ENCODE assay signal across 9 cellular contexts in genomic region chr2:218710334-218710686, GRCh38. TPM values are rescaled to one million over a fixed set of nuclear protein-coding genes. Genes with fewer than 3 reads are reported as not detected.
DNase-seq lines count a peak whose midpoint lies in the region; ATAC-seq, FAIRE-seq and TF ChIP-seq lines count a peak whose summit lies in the region.
"Had no signal": no experiment of that assay in that cellular context is flagged by ENCODE, and none has a peak within 500 bp of the region (broad histone marks: within the 10 kb centered on the region; RNA-seq: fewer than 3 reads in every experiment).

No MANE protein-coding gene starts in this region.

- peaks cover 38% of the 10 kb centered on the region for H3K79me2 ChIP-seq in SK-N-SH (ENCODE audit: insufficient read depth)

- no peak overlapping the region for H3K9ac ChIP-seq in SK-N-SH
- peak overlapping the region; percentile 89 for H3K9ac ChIP-seq in adipocyte (ENCODE audit: low read length)
- H3K9ac ChIP-seq in kidney (ENCODE audit: low read length in 2 of 2): no peak overlapping the region
- H3K9ac ChIP-seq in subcutaneous abdominal adipose tissue (ENCODE audit: low read length in 5 of 5): peak overlapping the region in 1 of 5 donors; percentile 53

- H4K20me1 ChIP-seq in SK-N-SH (ENCODE audit: insufficient read depth): peaks cover 3% of the 10 kb centered on the region; the same call in 1 of the 2 replicates

- no peak for FAIRE-seq in kidney (lab: Jason Lieb, UNC)
- FAIRE-seq: A204.1 had no signal

- ATAC-seq in SK-N-SH treated with all-trans-retinoic acid at 6 μM for 48 hours (no peak), GM21723 (IDR thresholded peaks at IDR 0.05; ENCODE audit: unreplicated experiment) (no peak)

- H3K4me1 ChIP-seq in SK-N-SH (ENCODE audit: control insufficient read depth in 1 of 2, insufficient read depth in 2 of 2, low read depth in 1 of 2, low read length in 1 of 2) (peaks cover 0 to 11% of the 10 kb centered on the region in 2 experiments; a peak in 1 of 4 replicates), adipocyte (ENCODE audit: control insufficient read depth, insufficient read depth, low read length) (peaks cover 14% of the 10 kb centered on the region), kidney (ENCODE audit: control insufficient read depth in 1 of 2, insufficient read depth in 1 of 2, low read depth in 1 of 2, low read length in 2 of 2) (peaks cover 6% of the 10 kb centered on the region in 2 donors), subcutaneous abdominal adipose tissue (ENCODE audit: control insufficient read depth in 5 of 5, insufficient read depth in 5 of 5, low read length in 5 of 5) (peaks cover 0 to 18% (median 15%) of the 10 kb centered on the region in 5 donors)

- H3K36me3 ChIP-seq in SK-N-SH (replicated peaks in 1 of 2; ENCODE audit: control insufficient read depth in 1 of 2, insufficient read depth in 2 of 2, low read length in 1 of 2) (peaks cover 0 to 7% of the 10 kb centered on the region in 2 experiments), adipocyte (ENCODE audit: control insufficient read depth, insufficient read depth, low read length, severe bottlenecking) (no peaks in the 10 kb centered on the region), kidney (ENCODE audit: control insufficient read depth in 1 of 2, insufficient read depth in 2 of 2, low read length in 2 of 2) (no peaks in the 10 kb centered on the region), subcutaneous abdominal adipose tissue (ENCODE audit: control insufficient read depth in 5 of 5, insufficient read depth in 5 of 5, low read length in 5 of 5) (no peaks in the 10 kb centered on the region)

- H3K9me2 ChIP-seq in SK-N-SH: no peaks in the 10 kb centered on the region

- no peaks in the 10 kb centered on the region for H3K9me3 ChIP-seq in SK-N-SH
- no peaks in the 10 kb centered on the region for H3K9me3 ChIP-seq in adipocyte (ENCODE audit: control insufficient read depth, low read length)
- H3K9me3 ChIP-seq in kidney (ENCODE audit: control insufficient read depth in 1 of 2, low read length in 2 of 2): no peaks in the 10 kb centered on the region
- H3K9me3 ChIP-seq in subcutaneous abdominal adipose tissue (ENCODE audit: control insufficient read depth in 5 of 5, low read length in 5 of 5): no peaks in the 10 kb centered on the region

- CTCF ChIA-PET in SK-N-SH (lab: Yijun Ruan, JAX): interaction anchor here (0.6 to 2.6 kb wide), 27 partner anchors 8 to 429 kb away, joined by 3 to 31 read pairs (median 4); partner anchors contain the start of genes BCS1L, RNF25, STK36 and ZNF142

- peaks cover 5% of the 10 kb centered on the region for H3F3A ChIP-seq in SK-N-SH (replicated peaks; ENCODE audit: insufficient read depth)

- DNase-seq in SK-N-SH (no peak), adipocyte (ENCODE audit: low read depth) (no peak), kidney (no peak), cortex of kidney (lab: John Stamatoyannopoulos, UW) (no peak), NCI-H2171 (lab: John Stamatoyannopoulos, UW) (no peak)

- H3K4me2 ChIP-seq in SK-N-SH: peak overlapping the region; percentile 56

- TF ChIP-seq CTCF in SK-N-SH (IDR thresholded peaks at IDR 0.05): no peak
- TF ChIP-seq CTCF in kidney (IDR thresholded peaks at IDR 0.05; ENCODE audit: borderline replicate concordance, extremely low read depth, insufficient read depth): no peak

- no peak for TF ChIP-seq RAD21 in SK-N-SH (IDR thresholded peaks at IDR 0.05; ENCODE audit: low read length)

- intact Hi-C loops in kidney (cut with DNase I): no loop called here

- 69% methylated on average over 14 of the region's 14 CpGs for WGBS in SK-N-SH (ENCODE audit: low lambda C conversion rate)

- H3K27ac ChIP-seq in SK-N-SH (ENCODE audit: low read depth in 2 of 2, low read length in 1 of 2) (no peak overlapping the region), kidney (ENCODE audit: low read depth in 2 of 2, low read length in 2 of 2) (no peak overlapping the region), subcutaneous abdominal adipose tissue (ENCODE audit: low read depth, low read length) (no peak overlapping the region)

- H3K4me3 ChIP-seq in SK-N-SH (ENCODE audit: low read depth in 2 of 2, low read length in 1 of 2) (peak overlapping the region; percentile 74 to 81; a peak in 3 of 4 replicates), adipocyte (ENCODE audit: low read length) (peak overlapping the region; percentile 82), kidney (ENCODE audit: low read length in 2 of 2) (peak overlapping the region; percentile 53 to 72), subcutaneous abdominal adipose tissue (ENCODE audit: low read depth in 1 of 5, low read length in 5 of 5) (peak overlapping the region; percentile 64 to 90 (median 80))

- H2AFZ ChIP-seq in SK-N-SH (ENCODE audit: low read depth): peak overlapping the region; percentile 95

- no peak for TF ChIP-seq EP300 in SK-N-SH (IDR thresholded peaks at IDR 0.05; ENCODE audit: borderline replicate concordance in 1 of 2, low read depth in 1 of 2, low read length in 1 of 2)

- H3K27me3 ChIP-seq in SK-N-SH (ENCODE audit: insufficient read depth) (no peaks in the 10 kb centered on the region), adipocyte (replicated peaks; ENCODE audit: control insufficient read depth, insufficient read depth, low read length) (no peaks in the 10 kb centered on the region), subcutaneous abdominal adipose tissue (ENCODE audit: control insufficient read depth in 5 of 5, insufficient read depth in 4 of 5, low read length in 5 of 5) (no peaks in the 10 kb centered on the region)

- POLR2A ChIA-PET in SK-N-SH (lab: Yijun Ruan, JAX): interaction anchor here (0.7 to 1.0 kb wide), 2 partner anchors 36 to 102 kb away, joined by 3 to 4 read pairs; no protein-coding TSS in a partner anchor

TF ChIP-seq in SK-N-SH, 30 proteins besides CTCF, POLR2A, EP300 and RAD21 (continues in another document):
- no peak for TF ChIP-seq RCOR1 (IDR thresholded peaks at IDR 0.05; ENCODE audit: low read length)
- TF ChIP-seq USF2 (IDR thresholded peaks at IDR 0.05; ENCODE audit: borderline replicate concordance, low read depth, low read length): no peak
- no peak for TF ChIP-seq MAX (IDR thresholded peaks at IDR 0.05; ENCODE audit: low read depth)

TF ChIP-seq in SK-N-SH treated with all-trans-retinoic acid at 6 μM for 48 hours, 23 proteins besides CTCF, POLR2A, EP300 and RAD21 (continues in another document):
- TF ChIP-seq ZNF70 (CRISPR knock-in tag; IDR thresholded peaks at IDR 0.05) (no peak), CSRNP3 (CRISPR knock-in tag; IDR thresholded peaks at IDR 0.05) (no peak), ZFP30 (CRISPR knock-in tag; IDR thresholded peaks at IDR 0.05) (no peak), TOX (CRISPR knock-in tag; IDR thresholded peaks at IDR 0.05; ENCODE audit: borderline replicate concordance) (no peak), ZNF8 (CRISPR knock-in tag; IDR thresholded peaks at IDR 0.05) (no peak), SNAI2 (CRISPR knock-in tag; IDR thresholded peaks at IDR 0.05) (no peak), POU6F1 (CRISPR knock-in tag; IDR thresholded peaks at IDR 0.05; ENCODE audit: borderline replicate concordance, low read depth) (no peak), RARB (CRISPR knock-in tag; IDR thresholded peaks at IDR 0.05) (no peak)

RNA-seq across cellular contexts. Expression of gene TTLL4, which starts 0.3 kb away (rescaled TPM):
- polyA plus RNA-seq in SK-N-SH (2012; rRNA removed) (15.6 and 18.6 TPM in 2 replicates), kidney (ENCODE audit: insufficient read depth, low read depth, low replicate concordance) (7.6 TPM)
- 5.7 and 9.0 TPM in 2 replicates for polyA plus RNA-seq in SK-N-SH (2012; cell fraction: cytosol; rRNA removed)
- polyA plus RNA-seq in SK-N-SH (2012; cell fraction: nucleus; rRNA removed): 55.3 and 80.2 TPM in 2 replicates
- total RNA-seq in kidney: 30.7 TPM

RNA-seq across cellular contexts. Expression of gene STK36, which starts 38.4 kb away (rescaled TPM):
- polyA plus RNA-seq in SK-N-SH (2012; rRNA removed) (53.5 and 83.2 TPM in 2 replicates), kidney (ENCODE audit: insufficient read depth, low read depth, low replicate concordance) (18.5 TPM)
- 13.9 and 17.0 TPM in 2 replicates for polyA plus RNA-seq in SK-N-SH (2012; cell fraction: cytosol; rRNA removed)
- polyA plus RNA-seq in SK-N-SH (2012; cell fraction: nucleus; rRNA removed): 429 and 437 TPM in 2 replicates
- 53.7 TPM for total RNA-seq in kidney

RNA-seq across cellular contexts. Expression of gene RNF25, which starts 38.5 kb away (rescaled TPM):
- polyA plus RNA-seq in SK-N-SH (2012; rRNA removed): 72.2 and 90.6 TPM in 2 replicates
- 40.6 and 56.8 TPM in 2 replicates for polyA plus RNA-seq in SK-N-SH (2012; cell fraction: cytosol; rRNA removed)
- 101 and 132 TPM in 2 replicates for polyA plus RNA-seq in SK-N-SH (2012; cell fraction: nucleus; rRNA removed)
- total RNA-seq in kidney: 30.2 TPM
- polyA plus RNA-seq in kidney (ENCODE audit: insufficient read depth, low read depth, low replicate concordance): 27.8 TPM

RNA-seq across cellular contexts. Expression of gene BCS1L, which starts 50.8 kb away (rescaled TPM):
- polyA plus RNA-seq in SK-N-SH (2012; rRNA removed): 47.5 and 59.8 TPM in 2 replicates
- polyA plus RNA-seq in SK-N-SH (2012; cell fraction: cytosol; rRNA removed): 27.8 and 33.6 TPM in 2 replicates
- 178 and 182 TPM in 2 replicates for polyA plus RNA-seq in SK-N-SH (2012; cell fraction: nucleus; rRNA removed)
- 43.3 TPM for total RNA-seq in kidney
- polyA plus RNA-seq in kidney (ENCODE audit: insufficient read depth, low read depth, low replicate concordance): 40.7 TPM

RNA-seq across cellular contexts. Expression of gene ZNF142, which starts 50.9 kb away (rescaled TPM):
- polyA plus RNA-seq in SK-N-SH (2012; rRNA removed): 5.7 and 8.1 TPM in 2 replicates
- 2.8 and 4.7 TPM in 2 replicates for polyA plus RNA-seq in SK-N-SH (2012; cell fraction: cytosol; rRNA removed)
- 25.9 and 30.0 TPM in 2 replicates for polyA plus RNA-seq in SK-N-SH (2012; cell fraction: nucleus; rRNA removed)
- 33.6 TPM for total RNA-seq in kidney
- 3.7 TPM for polyA plus RNA-seq in kidney (ENCODE audit: insufficient read depth, low read depth, low replicate concordance)
